In the genomic region with DNA sequence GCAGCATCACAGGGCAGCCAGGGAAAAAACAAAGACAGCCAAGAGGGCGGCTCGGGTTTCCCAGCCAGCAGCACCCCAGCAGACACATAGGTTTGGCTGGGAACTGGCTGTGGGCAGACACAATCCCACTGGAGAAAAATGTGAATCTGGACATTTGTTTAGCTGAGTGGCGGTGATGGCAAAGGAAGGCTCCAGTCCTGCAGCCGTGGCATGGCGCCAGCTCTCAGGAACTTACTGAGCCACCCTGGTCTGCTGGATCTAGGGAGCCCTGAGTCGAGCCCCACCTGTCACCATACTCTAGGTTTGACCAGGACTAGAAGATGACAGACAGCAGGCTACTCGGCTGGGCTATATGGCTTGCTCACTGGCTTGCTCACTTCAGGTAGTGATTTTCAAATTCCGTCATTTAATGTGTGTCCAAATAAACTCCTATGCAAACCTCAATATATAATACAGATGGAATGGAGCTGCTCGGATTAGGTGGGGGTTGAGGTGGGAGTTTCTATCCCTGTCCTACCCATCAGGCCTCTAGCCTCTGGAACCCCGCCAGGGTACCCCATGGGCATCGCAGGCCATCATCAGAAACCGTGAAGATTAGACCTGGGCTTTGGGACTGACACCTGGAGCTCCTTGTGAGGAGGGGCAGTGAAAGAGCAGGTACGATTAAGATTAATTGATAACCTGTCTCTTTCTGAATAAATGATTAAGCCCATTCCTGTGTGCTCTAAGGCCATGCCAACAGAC, we compare ENCODE assay signal across 1 cellular context.
TF ChIP-seq lines count a peak whose summit lies in the region.

No MANE protein-coding gene starts in this region.

TF ChIP-seq in GM23338, 12 proteins besides CTCF, POLR2A, EP300 and RAD21:
- TF ChIP-seq ETS1 (IDR thresholded peaks at IDR 0.05) (no peak), EZH2phosphoT487 (IDR thresholded peaks at IDR 0.05; ENCODE audit: unreplicated experiment) (no peak), ZNF462 (CRISPR knock-in tag; IDR thresholded peaks at IDR 0.05) (no peak), JUNB (IDR thresholded peaks at IDR 0.05; ENCODE audit: unreplicated experiment) (no peak), ZNF331 (CRISPR knock-in tag; IDR thresholded peaks at IDR 0.05; ENCODE audit: low read depth) (no peak), POLR2AphosphoS5 (IDR thresholded peaks at IDR 0.05; ENCODE audit: low read depth) (no peak), ZNF114 (CRISPR knock-in tag; IDR thresholded peaks at IDR 0.05) (no peak), CREB1 (CRISPR knock-in tag; IDR thresholded peaks at IDR 0.05; ENCODE audit: low read depth) (no peak), EZH2 (IDR thresholded peaks at IDR 0.05; ENCODE audit: low read depth, unreplicated experiment) (no peak), REST (IDR thresholded peaks at IDR 0.05; ENCODE audit: unreplicated experiment) (no peak), NANOG (IDR thresholded peaks at IDR 0.05; ENCODE audit: borderline replicate concordance) (no peak), STAT1 (IDR thresholded peaks at IDR 0.05; ENCODE audit: unreplicated experiment) (no peak)
